ENCODE assay signal across 8 cellular contexts in genomic region chr19:47779524-47780214, GRCh38.
DNase-seq lines count a peak whose midpoint lies in the region; ATAC-seq and TF ChIP-seq lines count a peak whose summit lies in the region.

No MANE protein-coding gene starts in this region.

- H3K27ac ChIP-seq in HL-60 (replicated peaks), result no peak overlapping the region

- no peaks in the 10 kb centered on the region for H3K9me3 Mint-ChIP-seq in stimulated activated naive CD8-positive, alpha-beta T cell treated with anti-CD3 and anti-CD28 coated beads, Interleukin-15, amount 100 ng/mL, for 72 hours

- peaks cover 37% of the 10 kb centered on the region for H3K4me1 Mint-ChIP-seq in stimulated activated naive CD8-positive, alpha-beta T cell treated with anti-CD3 and anti-CD28 coated beads, Interleukin-15, amount 100 ng/mL, for 72 hours

- in situ Hi-C loops in astrocyte of the cerebellum (cut with HindIII; ENCODE audit: low sequenced_read_pairs), result no loop called here

- no peak for TF ChIP-seq CTCF in HL-60 (IDR thresholded peaks at IDR 0.05; ENCODE audit: insufficient read depth, low read length)
- TF ChIP-seq CTCF in astrocyte of the cerebellum (IDR thresholded peaks at IDR 0.05; ENCODE audit: low read depth, low read length, missing control alignments), result no peak

- no peak for DNase-seq in HL-60 (ENCODE audit: low read depth in 1 of 2, low spot score in 1 of 2)
- no peak for DNase-seq in astrocyte of the cerebellum (ENCODE audit: low read depth)
- peak; percentile 47 for DNase-seq in inferior parietal cortex (ENCODE audit: extremely low spot score)
- DNase-seq in stimulated activated naive CD8-positive, alpha-beta T cell treated with anti-CD3 and anti-CD28 coated beads, Interleukin-15, amount 100 ng/mL, for 72 hours, result no peak
- DNase-seq in NCI-H1417 (lab: John Stamatoyannopoulos, UW), result no peak

- H3K4me3 ChIP-seq in HL-60 (replicated peaks; ENCODE audit: insufficient read depth, low read length), result peak overlapping the region; percentile 96
- peak overlapping the region; percentile 93 for H3K4me3 ChIP-seq in astrocyte of the cerebellum (ENCODE audit: low read depth, low read length)

- no peaks in the 10 kb centered on the region for H3K27me3 ChIP-seq in HL-60 (ENCODE audit: insufficient read depth, poor library complexity, severe bottlenecking)

- no peak for ATAC-seq in stimulated activated naive CD8-positive, alpha-beta T cell treated with anti-CD3 and anti-CD28 coated beads, Interleukin-15, amount 100 ng/mL, for 72 hours
- ATAC-seq in GM19467 (IDR thresholded peaks at IDR 0.05; ENCODE audit: unreplicated experiment), result no peak
- no peak for ATAC-seq in GM21619 (IDR thresholded peaks at IDR 0.05; ENCODE audit: unreplicated experiment)
- no peak for ATAC-seq in GM21786 (IDR thresholded peaks at IDR 0.05; ENCODE audit: unreplicated experiment)

- no peaks in the 10 kb centered on the region for H3K27me3 Mint-ChIP-seq in stimulated activated naive CD8-positive, alpha-beta T cell treated with anti-CD3 and anti-CD28 coated beads, Interleukin-15, amount 100 ng/mL, for 72 hours

- H3K4me3 Mint-ChIP-seq in stimulated activated naive CD8-positive, alpha-beta T cell treated with anti-CD3 and anti-CD28 coated beads, Interleukin-15, amount 100 ng/mL, for 72 hours, result peak overlapping the region; percentile 95 to 97

- H3K27ac Mint-ChIP-seq in stimulated activated naive CD8-positive, alpha-beta T cell treated with anti-CD3 and anti-CD28 coated beads, Interleukin-15, amount 100 ng/mL, for 72 hours, result peak overlapping the region; percentile 98 to 99
